In the genomic region with DNA sequence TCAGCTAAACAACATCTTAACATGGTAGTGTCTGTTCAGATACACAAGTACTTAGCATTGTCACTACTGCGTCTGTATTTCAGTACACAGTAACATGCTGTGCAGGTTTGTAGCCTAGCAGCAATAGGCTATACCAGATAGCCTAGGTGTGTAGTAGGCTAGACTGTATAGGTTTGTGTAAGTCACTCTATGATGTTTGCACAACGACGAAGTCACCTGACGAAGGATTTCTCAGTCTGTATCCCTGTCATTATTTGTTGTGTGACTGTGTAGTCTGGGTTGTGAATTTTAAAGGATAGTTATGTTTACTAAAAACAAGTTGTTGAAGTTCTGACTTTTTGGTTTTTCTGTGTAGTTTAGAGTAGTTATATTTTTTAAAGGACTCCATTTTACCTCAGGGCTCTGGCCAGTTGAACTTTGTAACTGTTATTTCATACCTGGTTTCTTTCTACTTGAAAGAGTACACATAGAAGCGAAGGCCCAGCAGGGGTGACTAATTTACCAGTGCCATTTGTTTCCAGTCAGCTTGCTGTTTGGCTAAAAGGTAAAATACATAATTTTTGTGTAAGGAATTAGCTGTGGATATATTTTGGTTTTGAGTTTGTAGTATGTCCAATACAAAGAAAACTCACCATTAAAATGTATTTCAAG, we compare ENCODE assay signal across 1 cellular context.
TF ChIP-seq lines count a peak whose summit lies in the region.

No MANE protein-coding gene starts in this region.

TF ChIP-seq in HepG2, 621 proteins besides CTCF, POLR2A, EP300 and RAD21 (continued from another document and continues in another):
- TF ChIP-seq, protein P1, sequence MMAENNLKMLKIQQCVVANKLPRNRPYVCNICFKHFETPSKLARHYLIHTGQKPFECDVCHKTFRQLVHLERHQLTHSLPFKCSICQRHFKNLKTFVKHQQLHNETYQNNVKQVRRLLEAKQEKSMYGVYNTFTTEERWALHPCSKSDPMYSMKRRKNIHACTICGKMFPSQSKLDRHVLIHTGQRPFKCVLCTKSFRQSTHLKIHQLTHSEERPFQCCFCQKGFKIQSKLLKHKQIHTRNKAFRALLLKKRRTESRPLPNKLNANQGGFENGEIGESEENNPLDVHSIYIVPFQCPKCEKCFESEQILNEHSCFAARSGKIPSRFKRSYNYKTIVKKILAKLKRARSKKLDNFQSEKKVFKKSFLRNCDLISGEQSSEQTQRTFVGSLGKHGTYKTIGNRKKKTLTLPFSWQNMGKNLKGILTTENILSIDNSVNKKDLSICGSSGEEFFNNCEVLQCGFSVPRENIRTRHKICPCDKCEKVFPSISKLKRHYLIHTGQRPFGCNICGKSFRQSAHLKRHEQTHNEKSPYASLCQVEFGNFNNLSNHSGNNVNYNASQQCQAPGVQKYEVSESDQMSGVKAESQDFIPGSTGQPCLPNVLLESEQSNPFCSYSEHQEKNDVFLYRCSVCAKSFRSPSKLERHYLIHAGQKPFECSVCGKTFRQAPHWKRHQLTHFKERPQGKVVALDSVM (CRISPR knock-in tag; IDR thresholded peaks at IDR 0.05), result no peak
- TF ChIP-seq ZNF205 (CRISPR knock-in tag; IDR thresholded peaks at IDR 0.05), result no peak
- TF ChIP-seq, protein P2, sequence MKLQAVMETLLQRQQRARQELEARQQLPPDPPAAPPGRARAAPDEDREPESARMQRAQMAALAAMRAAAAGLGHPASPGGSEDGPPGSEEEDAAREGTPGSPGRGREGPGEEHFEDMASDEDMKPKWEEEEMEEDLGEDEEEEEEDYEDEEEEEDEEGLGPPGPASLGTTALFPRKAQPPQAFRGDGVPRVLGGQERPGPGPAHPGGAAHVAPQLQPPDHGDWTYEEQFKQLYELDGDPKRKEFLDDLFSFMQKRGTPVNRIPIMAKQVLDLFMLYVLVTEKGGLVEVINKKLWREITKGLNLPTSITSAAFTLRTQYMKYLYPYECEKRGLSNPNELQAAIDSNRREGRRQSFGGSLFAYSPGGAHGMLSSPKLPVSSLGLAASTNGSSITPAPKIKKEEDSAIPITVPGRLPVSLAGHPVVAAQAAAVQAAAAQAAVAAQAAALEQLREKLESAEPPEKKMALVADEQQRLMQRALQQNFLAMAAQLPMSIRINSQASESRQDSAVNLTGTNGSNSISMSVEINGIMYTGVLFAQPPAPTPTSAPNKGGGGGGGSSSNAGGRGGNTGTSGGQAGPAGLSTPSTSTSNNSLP (IDR thresholded peaks at IDR 0.05; ENCODE audit: low read depth, low read length), result no peak
- TF ChIP-seq, protein P3, sequence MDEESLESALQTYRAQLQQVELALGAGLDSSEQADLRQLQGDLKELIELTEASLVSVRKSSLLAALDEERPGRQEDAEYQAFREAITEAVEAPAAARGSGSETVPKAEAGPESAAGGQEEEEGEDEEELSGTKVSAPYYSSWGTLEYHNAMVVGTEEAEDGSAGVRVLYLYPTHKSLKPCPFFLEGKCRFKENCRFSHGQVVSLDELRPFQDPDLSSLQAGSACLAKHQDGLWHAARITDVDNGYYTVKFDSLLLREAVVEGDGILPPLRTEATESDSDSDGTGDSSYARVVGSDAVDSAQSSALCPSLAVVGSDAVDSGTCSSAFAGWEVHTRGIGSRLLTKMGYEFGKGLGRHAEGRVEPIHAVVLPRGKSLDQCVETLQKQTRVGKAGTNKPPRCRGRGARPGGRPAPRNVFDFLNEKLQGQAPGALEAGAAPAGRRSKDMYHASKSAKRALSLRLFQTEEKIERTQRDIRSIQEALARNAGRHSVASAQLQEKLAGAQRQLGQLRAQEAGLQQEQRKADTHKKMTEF (CRISPR knock-in tag; IDR thresholded peaks at IDR 0.05), result no peak; the same call in 1 of the 2 replicates
- TF ChIP-seq ZNF331 (CRISPR knock-in tag; IDR thresholded peaks at IDR 0.05), result 0 out of 2 replicates have a peak, but pooled peaks have one; percentile 14
- TF ChIP-seq ISX (CRISPR knock-in tag; conservative IDR thresholded peaks at IDR 0.05), result no peak
- TF ChIP-seq, protein P4, sequence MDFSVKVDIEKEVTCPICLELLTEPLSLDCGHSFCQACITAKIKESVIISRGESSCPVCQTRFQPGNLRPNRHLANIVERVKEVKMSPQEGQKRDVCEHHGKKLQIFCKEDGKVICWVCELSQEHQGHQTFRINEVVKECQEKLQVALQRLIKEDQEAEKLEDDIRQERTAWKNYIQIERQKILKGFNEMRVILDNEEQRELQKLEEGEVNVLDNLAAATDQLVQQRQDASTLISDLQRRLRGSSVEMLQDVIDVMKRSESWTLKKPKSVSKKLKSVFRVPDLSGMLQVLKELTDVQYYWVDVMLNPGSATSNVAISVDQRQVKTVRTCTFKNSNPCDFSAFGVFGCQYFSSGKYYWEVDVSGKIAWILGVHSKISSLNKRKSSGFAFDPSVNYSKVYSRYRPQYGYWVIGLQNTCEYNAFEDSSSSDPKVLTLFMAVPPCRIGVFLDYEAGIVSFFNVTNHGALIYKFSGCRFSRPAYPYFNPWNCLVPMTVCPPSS (IDR thresholded peaks at IDR 0.05), result no peak
- TF ChIP-seq TBX2 (CRISPR knock-in tag; IDR thresholded peaks at IDR 0.05; ENCODE audit: borderline replicate concordance), result no peak
- TF ChIP-seq ZNF558 (CRISPR knock-in tag; IDR thresholded peaks at IDR 0.05; ENCODE audit: borderline replicate concordance), result no peak
- TF ChIP-seq ZNF232 (CRISPR knock-in tag; IDR thresholded peaks at IDR 0.05; ENCODE audit: borderline replicate concordance), result no peak
- TF ChIP-seq ISL2 (CRISPR knock-in tag; IDR thresholded peaks at IDR 0.05), result no peak
- peak; percentile 65; the same call in 1 of the 2 replicates for TF ChIP-seq ZNF12 (CRISPR knock-in tag; IDR thresholded peaks at IDR 0.05)
- TF ChIP-seq ZSCAN21 (CRISPR knock-in tag; IDR thresholded peaks at IDR 0.05; ENCODE audit: borderline replicate concordance), result no peak
- TF ChIP-seq REXO4 (CRISPR knock-in tag; IDR thresholded peaks at IDR 0.05; ENCODE audit: borderline replicate concordance), result no peak
- TF ChIP-seq, protein P5, sequence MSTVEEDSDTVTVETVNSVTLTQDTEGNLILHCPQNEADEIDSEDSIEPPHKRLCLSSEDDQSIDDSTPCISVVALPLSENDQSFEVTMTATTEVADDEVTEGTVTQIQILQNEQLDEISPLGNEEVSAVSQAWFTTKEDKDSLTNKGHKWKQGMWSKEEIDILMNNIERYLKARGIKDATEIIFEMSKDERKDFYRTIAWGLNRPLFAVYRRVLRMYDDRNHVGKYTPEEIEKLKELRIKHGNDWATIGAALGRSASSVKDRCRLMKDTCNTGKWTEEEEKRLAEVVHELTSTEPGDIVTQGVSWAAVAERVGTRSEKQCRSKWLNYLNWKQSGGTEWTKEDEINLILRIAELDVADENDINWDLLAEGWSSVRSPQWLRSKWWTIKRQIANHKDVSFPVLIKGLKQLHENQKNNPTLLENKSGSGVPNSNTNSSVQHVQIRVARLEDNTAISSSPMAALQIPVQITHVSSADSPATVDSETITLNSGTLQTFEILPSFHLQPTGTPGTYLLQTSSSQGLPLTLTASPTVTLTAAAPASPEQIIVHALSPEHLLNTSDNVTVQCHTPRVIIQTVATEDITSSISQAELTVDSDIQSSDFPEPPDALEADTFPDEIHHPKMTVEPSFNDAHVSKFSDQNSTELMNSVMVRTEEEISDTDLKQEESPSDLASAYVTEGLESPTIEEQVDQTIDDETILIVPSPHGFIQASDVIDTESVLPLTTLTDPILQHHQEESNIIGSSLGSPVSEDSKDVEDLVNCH (CRISPR knock-in tag; IDR thresholded peaks at IDR 0.05), result no peak
- TF ChIP-seq, protein P6, sequence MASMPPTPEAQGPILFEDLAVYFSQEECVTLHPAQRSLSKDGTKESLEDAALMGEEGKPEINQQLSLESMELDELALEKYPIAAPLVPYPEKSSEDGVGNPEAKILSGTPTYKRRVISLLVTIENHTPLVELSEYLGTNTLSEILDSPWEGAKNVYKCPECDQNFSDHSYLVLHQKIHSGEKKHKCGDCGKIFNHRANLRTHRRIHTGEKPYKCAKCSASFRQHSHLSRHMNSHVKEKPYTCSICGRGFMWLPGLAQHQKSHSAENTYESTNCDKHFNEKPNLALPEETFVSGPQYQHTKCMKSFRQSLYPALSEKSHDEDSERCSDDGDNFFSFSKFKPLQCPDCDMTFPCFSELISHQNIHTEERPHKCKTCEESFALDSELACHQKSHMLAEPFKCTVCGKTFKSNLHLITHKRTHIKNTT (CRISPR knock-in tag; IDR thresholded peaks at IDR 0.05), result no peak
- TF ChIP-seq ZNF841 (CRISPR knock-in tag; IDR thresholded peaks at IDR 0.05; ENCODE audit: borderline replicate concordance), result no peak
- TF ChIP-seq CENPT (CRISPR knock-in tag; IDR thresholded peaks at IDR 0.05; ENCODE audit: low read depth), result no peak
- no peak for TF ChIP-seq HOXA5 (CRISPR knock-in tag; IDR thresholded peaks at IDR 0.05)
- TF ChIP-seq, protein P7, sequence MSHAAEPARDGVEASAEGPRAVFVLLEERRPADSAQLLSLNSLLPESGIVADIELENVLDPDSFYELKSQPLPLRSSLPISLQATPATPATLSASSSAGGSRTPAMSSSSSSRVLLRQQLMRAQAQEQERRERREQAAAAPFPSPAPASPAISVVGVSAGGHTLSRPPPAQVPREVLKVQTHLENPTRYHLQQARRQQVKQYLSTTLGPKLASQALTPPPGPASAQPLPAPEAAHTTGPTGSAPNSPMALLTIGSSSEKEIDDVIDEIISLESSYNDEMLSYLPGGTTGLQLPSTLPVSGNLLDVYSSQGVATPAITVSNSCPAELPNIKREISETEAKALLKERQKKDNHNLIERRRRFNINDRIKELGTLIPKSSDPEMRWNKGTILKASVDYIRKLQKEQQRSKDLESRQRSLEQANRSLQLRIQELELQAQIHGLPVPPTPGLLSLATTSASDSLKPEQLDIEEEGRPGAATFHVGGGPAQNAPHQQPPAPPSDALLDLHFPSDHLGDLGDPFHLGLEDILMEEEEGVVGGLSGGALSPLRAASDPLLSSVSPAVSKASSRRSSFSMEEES (CRISPR knock-in tag; IDR thresholded peaks at IDR 0.05), result peak; percentile 82; the same call in 1 of the 2 replicates
- TF ChIP-seq, protein P8, sequence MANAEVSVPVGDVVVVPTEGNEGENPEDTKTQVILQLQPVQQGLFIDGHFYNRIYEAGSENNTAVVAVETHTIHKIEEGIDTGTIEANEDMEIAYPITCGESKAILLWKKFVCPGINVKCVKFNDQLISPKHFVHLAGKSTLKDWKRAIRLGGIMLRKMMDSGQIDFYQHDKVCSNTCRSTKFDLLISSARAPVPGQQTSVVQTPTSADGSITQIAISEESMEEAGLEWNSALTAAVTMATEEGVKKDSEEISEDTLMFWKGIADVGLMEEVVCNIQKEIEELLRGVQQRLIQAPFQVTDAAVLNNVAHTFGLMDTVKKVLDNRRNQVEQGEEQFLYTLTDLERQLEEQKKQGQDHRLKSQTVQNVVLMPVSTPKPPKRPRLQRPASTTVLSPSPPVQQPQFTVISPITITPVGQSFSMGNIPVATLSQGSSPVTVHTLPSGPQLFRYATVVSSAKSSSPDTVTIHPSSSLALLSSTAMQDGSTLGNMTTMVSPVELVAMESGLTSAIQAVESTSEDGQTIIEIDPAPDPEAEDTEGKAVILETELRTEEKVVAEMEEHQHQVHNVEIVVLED (CRISPR knock-in tag; IDR thresholded peaks at IDR 0.05; ENCODE audit: borderline replicate concordance), result no peak
- no peak for TF ChIP-seq MIXL1 (CRISPR knock-in tag; IDR thresholded peaks at IDR 0.05)
- TF ChIP-seq ZBTB7B (CRISPR knock-in tag; IDR thresholded peaks at IDR 0.05), result no peak
- no peak for TF ChIP-seq ELF4 (CRISPR knock-in tag; IDR thresholded peaks at IDR 0.05; ENCODE audit: borderline replicate concordance)
- TF ChIP-seq ZNF746 (CRISPR knock-in tag; IDR thresholded peaks at IDR 0.05), result no peak
- no peak for TF ChIP-seq GATAD1 (CRISPR knock-in tag; IDR thresholded peaks at IDR 0.05)
- no peak for TF ChIP-seq ZNF224 (CRISPR knock-in tag; IDR thresholded peaks at IDR 0.05)
- TF ChIP-seq ZNF788 (CRISPR knock-in tag; IDR thresholded peaks at IDR 0.05; ENCODE audit: borderline replicate concordance), result no peak
- TF ChIP-seq, protein P9, sequence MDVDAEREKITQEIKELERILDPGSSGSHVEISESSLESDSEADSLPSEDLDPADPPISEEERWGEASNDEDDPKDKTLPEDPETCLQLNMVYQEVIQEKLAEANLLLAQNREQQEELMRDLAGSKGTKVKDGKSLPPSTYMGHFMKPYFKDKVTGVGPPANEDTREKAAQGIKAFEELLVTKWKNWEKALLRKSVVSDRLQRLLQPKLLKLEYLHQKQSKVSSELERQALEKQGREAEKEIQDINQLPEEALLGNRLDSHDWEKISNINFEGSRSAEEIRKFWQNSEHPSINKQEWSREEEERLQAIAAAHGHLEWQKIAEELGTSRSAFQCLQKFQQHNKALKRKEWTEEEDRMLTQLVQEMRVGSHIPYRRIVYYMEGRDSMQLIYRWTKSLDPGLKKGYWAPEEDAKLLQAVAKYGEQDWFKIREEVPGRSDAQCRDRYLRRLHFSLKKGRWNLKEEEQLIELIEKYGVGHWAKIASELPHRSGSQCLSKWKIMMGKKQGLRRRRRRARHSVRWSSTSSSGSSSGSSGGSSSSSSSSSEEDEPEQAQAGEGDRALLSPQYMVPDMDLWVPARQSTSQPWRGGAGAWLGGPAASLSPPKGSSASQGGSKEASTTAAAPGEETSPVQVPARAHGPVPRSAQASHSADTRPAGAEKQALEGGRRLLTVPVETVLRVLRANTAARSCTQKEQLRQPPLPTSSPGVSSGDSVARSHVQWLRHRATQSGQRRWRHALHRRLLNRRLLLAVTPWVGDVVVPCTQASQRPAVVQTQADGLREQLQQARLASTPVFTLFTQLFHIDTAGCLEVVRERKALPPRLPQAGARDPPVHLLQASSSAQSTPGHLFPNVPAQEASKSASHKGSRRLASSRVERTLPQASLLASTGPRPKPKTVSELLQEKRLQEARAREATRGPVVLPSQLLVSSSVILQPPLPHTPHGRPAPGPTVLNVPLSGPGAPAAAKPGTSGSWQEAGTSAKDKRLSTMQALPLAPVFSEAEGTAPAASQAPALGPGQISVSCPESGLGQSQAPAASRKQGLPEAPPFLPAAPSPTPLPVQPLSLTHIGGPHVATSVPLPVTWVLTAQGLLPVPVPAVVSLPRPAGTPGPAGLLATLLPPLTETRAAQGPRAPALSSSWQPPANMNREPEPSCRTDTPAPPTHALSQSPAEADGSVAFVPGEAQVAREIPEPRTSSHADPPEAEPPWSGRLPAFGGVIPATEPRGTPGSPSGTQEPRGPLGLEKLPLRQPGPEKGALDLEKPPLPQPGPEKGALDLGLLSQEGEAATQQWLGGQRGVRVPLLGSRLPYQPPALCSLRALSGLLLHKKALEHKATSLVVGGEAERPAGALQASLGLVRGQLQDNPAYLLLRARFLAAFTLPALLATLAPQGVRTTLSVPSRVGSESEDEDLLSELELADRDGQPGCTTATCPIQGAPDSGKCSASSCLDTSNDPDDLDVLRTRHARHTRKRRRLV (CRISPR knock-in tag; IDR thresholded peaks at IDR 0.05), result no peak
- no peak for TF ChIP-seq ZNF550 (CRISPR knock-in tag; IDR thresholded peaks at IDR 0.05; ENCODE audit: borderline replicate concordance)
- TF ChIP-seq, protein P10, sequence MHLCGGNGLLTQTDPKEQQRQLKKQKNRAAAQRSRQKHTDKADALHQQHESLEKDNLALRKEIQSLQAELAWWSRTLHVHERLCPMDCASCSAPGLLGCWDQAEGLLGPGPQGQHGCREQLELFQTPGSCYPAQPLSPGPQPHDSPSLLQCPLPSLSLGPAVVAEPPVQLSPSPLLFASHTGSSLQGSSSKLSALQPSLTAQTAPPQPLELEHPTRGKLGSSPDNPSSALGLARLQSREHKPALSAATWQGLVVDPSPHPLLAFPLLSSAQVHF (CRISPR knock-in tag; IDR thresholded peaks at IDR 0.05), result no peak
- peak; percentile 65; the same call in 1 of the 2 replicates for TF ChIP-seq KAT7 (CRISPR knock-in tag; IDR thresholded peaks at IDR 0.05; ENCODE audit: borderline replicate concordance)
- TF ChIP-seq ZNF629 (CRISPR knock-in tag; conservative IDR thresholded peaks at IDR 0.05), result no peak
- no peak for TF ChIP-seq TBP (CRISPR knock-in tag; IDR thresholded peaks at IDR 0.05)
